Comparison of ENCODE assay signal across 10 cellular contexts in the genomic region with DNA sequence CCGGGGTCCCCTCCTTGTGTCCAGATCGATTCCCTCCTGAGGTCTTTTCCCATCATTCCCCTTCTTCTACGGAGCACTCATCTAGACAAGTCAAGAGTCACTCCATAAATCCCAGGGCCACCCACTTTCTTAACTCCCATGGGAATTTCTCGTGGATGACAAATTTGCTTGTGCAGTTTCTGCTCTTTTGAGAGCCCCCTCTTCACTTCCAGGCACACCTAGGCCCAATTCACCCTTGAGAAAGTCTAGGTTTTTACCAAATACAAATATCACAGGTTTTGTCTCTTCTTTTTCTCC. TPM values are rescaled to one million over a fixed set of nuclear protein-coding genes. Genes with fewer than 3 reads are reported as not detected.
DNase-seq lines count a peak whose midpoint lies in the region; ATAC-seq and TF ChIP-seq lines count a peak whose summit lies in the region.
"Had no signal": no experiment of that assay in that cellular context is flagged by ENCODE, and none has a peak within 500 bp of the region (broad histone marks: within the 10 kb centered on the region; RNA-seq: fewer than 3 reads in every experiment).

No MANE protein-coding gene starts in this region.

- no peaks in the 10 kb centered on the region for H3K27me3 Mint-ChIP-seq in stimulated activated naive CD8-positive, alpha-beta T cell treated with anti-CD3 and anti-CD28 coated beads, Interleukin-15, Interleukin-2, amounts not matched to agents 100 ng/mL and 50 ng/mL, for 24 hours
- H3K27me3 Mint-ChIP-seq in MCF 10A (ENCODE audit: insufficient read depth, unreplicated experiment) (no peaks in the 10 kb centered on the region), mesothelial cell of epicardium (ENCODE audit: low read depth) (no peaks in the 10 kb centered on the region)

- DNase-seq in stimulated activated naive CD8-positive, alpha-beta T cell treated with anti-CD3 and anti-CD28 coated beads, Interleukin-15, Interleukin-2, amounts not matched to agents 100 U/mL and 50 U/mL, for 24 hours: no peak
- DNase-seq in MCF 10A (ENCODE audit: unreplicated experiment) (no peak), mesothelial cell of epicardium (ENCODE audit: low spot score in 2 of 2, unreplicated experiment in 2 of 2) (no peak), aorta (peak in 1 of 2 donors; percentile 11), kidney tubule cell (ENCODE audit: low spot score) (no peak), epidermal melanocyte (ENCODE audit: insufficient read length, low spot score) (no peak), SHP77 treated with DMSO at 0.1 percent for 48 hours (lab: John Stamatoyannopoulos, UW) (no peak)

- peaks cover 53% of the 10 kb centered on the region for H3K36me3 Mint-ChIP-seq in stimulated activated naive CD8-positive, alpha-beta T cell treated with anti-CD3 and anti-CD28 coated beads, Interleukin-15, Interleukin-2, amounts not matched to agents 100 ng/mL and 50 ng/mL, for 24 hours (ENCODE audit: low read depth)
- H3K36me3 Mint-ChIP-seq in MCF 10A (ENCODE audit: insufficient read depth, unreplicated experiment) (peaks cover 67% of the 10 kb centered on the region), mesothelial cell of epicardium (peaks cover 16% of the 10 kb centered on the region)

- no peaks in the 10 kb centered on the region for H3K4me1 ChIP-seq in aorta (ENCODE audit: control insufficient read depth in 1 of 2, insufficient read depth in 2 of 2, low read length in 2 of 2)

- H3K36me3 ChIP-seq in aorta (ENCODE audit: control insufficient read depth in 1 of 2, insufficient read depth in 2 of 2, low read length in 1 of 2): peaks cover 2 to 6% of the 10 kb centered on the region in 2 donors

- H3K4me1 Mint-ChIP-seq in stimulated activated naive CD8-positive, alpha-beta T cell treated with anti-CD3 and anti-CD28 coated beads, Interleukin-15, Interleukin-2, amounts not matched to agents 100 ng/mL and 50 ng/mL, for 24 hours (ENCODE audit: low read depth): peaks cover 28% of the 10 kb centered on the region
- H3K4me1 Mint-ChIP-seq in MCF 10A (ENCODE audit: insufficient read depth, unreplicated experiment) (peaks cover 13% of the 10 kb centered on the region), mesothelial cell of epicardium (peaks cover 24% of the 10 kb centered on the region)

- intact Hi-C loops in MCF 10A (cut with micrococcal nuclease) (loop anchor here (1.0 kb wide), 1 partner anchor 59 kb away; no protein-coding TSS in a partner anchor), aorta (cut with DNase I) (loop anchor here in 1 of 2 donors (2.0 kb wide), 1 partner anchor 21 kb away; no protein-coding TSS in a partner anchor)

- H3K9me3 Mint-ChIP-seq in stimulated activated naive CD8-positive, alpha-beta T cell treated with anti-CD3 and anti-CD28 coated beads, Interleukin-15, Interleukin-2, amounts not matched to agents 100 ng/mL and 50 ng/mL, for 24 hours: no peaks in the 10 kb centered on the region
- no peaks in the 10 kb centered on the region for H3K9me3 Mint-ChIP-seq in MCF 10A (ENCODE audit: unreplicated experiment)
- no peaks in the 10 kb centered on the region for H3K9me3 Mint-ChIP-seq in mesothelial cell of epicardium

- 3 to 6% methylated on average over 4 of the region's 4 CpGs for WGBS in aorta, 2 donors

- no peak for ATAC-seq in stimulated activated naive CD8-positive, alpha-beta T cell treated with anti-CD3 and anti-CD28 coated beads, Interleukin-15, Interleukin-2, amounts not matched to agents 100 U/mL and 50 U/mL, for 24 hours
- no peak for ATAC-seq in aorta (ENCODE audit: low FRiP score)

- CTCF ChIA-PET in MCF 10A (lab: Yijun Ruan, JAX): interaction anchor here (0.6 to 4.5 kb wide), 11 partner anchors 11 to 328 kb away, joined by 3 to 23 read pairs (median 3); a partner anchor contains a TSS

- H3K27ac Mint-ChIP-seq in stimulated activated naive CD8-positive, alpha-beta T cell treated with anti-CD3 and anti-CD28 coated beads, Interleukin-15, Interleukin-2, amounts not matched to agents 100 ng/mL and 50 ng/mL, for 24 hours: peak overlapping the region; percentile 91
- H3K27ac Mint-ChIP-seq in MCF 10A (ENCODE audit: low read depth, unreplicated experiment) (peak overlapping the region; percentile 84), mesothelial cell of epicardium (peak overlapping the region; percentile 96)

- POLR2A ChIA-PET in MCF 10A (lab: Yijun Ruan, JAX): interaction anchor here (0.6 to 6.1 kb wide), 30 partner anchors 10 to 362 kb away, joined by 3 to 107 read pairs (median 8); a partner anchor contains a TSS

- TF ChIP-seq CTCF in MCF 10A (IDR thresholded peaks at IDR 0.05; ENCODE audit: unreplicated experiment): no peak
- TF ChIP-seq CTCF in mesothelial cell of epicardium (IDR thresholded peaks at IDR 0.05; ENCODE audit: unreplicated experiment): no peak

- H3K4me3 Mint-ChIP-seq in stimulated activated naive CD8-positive, alpha-beta T cell treated with anti-CD3 and anti-CD28 coated beads, Interleukin-15, Interleukin-2, amounts not matched to agents 100 ng/mL and 50 ng/mL, for 24 hours: peak overlapping the region; percentile 90
- peak overlapping the region; percentile 88 for H3K4me3 Mint-ChIP-seq in MCF 10A (ENCODE audit: unreplicated experiment)
- H3K4me3 Mint-ChIP-seq in mesothelial cell of epicardium: peak overlapping the region; percentile 95

- H3K27ac ChIP-seq in aorta (ENCODE audit: low read depth in 1 of 2, low read length in 2 of 2): peak overlapping the region; percentile 6 to 33

- no peaks in the 10 kb centered on the region for H3K27me3 ChIP-seq in aorta (ENCODE audit: control insufficient read depth in 1 of 2, insufficient read depth in 2 of 2, low read length in 1 of 2)

- BruUV-seq in MCF 10A (replicated peaks; lab: Mats Ljungman, UMichigan): TSS peak; percentile 67

- no peaks in the 10 kb centered on the region for H3K9me3 ChIP-seq in aorta (ENCODE audit: control insufficient read depth, low read length)

- peak overlapping the region; percentile 9 to 69 for H3K4me3 ChIP-seq in aorta (ENCODE audit: low read length in 2 of 2)

RNA-seq across cellular contexts. Expression of a gene that starts 0.5 kb away (rescaled TPM):
- total RNA-seq in MCF 10A (2022): 84.0 and 105 TPM in 2 replicates
- total RNA-seq in mesothelial cell of epicardium: 60.8 to 61.0 TPM (median 60.9 TPM) in 3 replicates
- total RNA-seq in aorta: 10 to 100 TPM; 40.1 to 42.5 TPM
- polyA plus RNA-seq in aorta: 10 to 100 TPM; 36.6 to 41.4 TPM

RNA-seq across cellular contexts. Expression of a gene that starts 7.2 kb away (rescaled TPM):
- total RNA-seq in MCF 10A (2022) (not detected in 2 replicates), mesothelial cell of epicardium (not detected in 3 replicates), aorta (not detected)
- polyA plus RNA-seq in aorta: not detected
- total RNA-seq: RPMI7951, sciatic nerve had no signal

RNA-seq across cellular contexts. Expression of a gene that starts 12.3 kb away (rescaled TPM):
- total RNA-seq in MCF 10A (2022): not detected in 2 replicates
- 0.47 to 0.51 TPM (median 0.50 TPM) in 3 replicates for total RNA-seq in mesothelial cell of epicardium
- 1 to 10 TPM; 1.5 to 2.6 TPM for total RNA-seq in aorta
- polyA plus RNA-seq in aorta: 1 to 10 TPM in 1 of 2 donors, under 1 TPM in 1; 0.63 to 4.3 TPM

RNA-seq across cellular contexts. Expression of a gene that starts 13.6 kb away (rescaled TPM):
- total RNA-seq in MCF 10A (2022) (0.63 and 1.0 TPM in 2 replicates), mesothelial cell of epicardium (17.3 to 19.0 TPM (median 17.3 TPM) in 3 replicates), aorta (10 to 100 TPM; 14.5 to 20.3 TPM)
- 10 to 100 TPM in 1 of 2 donors, 1 to 10 TPM in 1; 4.9 to 10.3 TPM for polyA plus RNA-seq in aorta

RNA-seq across cellular contexts. Expression of a gene that starts 22.3 kb away (rescaled TPM):
- total RNA-seq in MCF 10A (2022): 61.7 and 65.0 TPM in 2 replicates
- 35.8 to 41.8 TPM (median 37.6 TPM) in 3 replicates for total RNA-seq in mesothelial cell of epicardium
- total RNA-seq in aorta: 10 to 100 TPM; 51.1 to 68.9 TPM
- 10 to 100 TPM; 11.7 to 16.2 TPM for polyA plus RNA-seq in aorta
